ENCODE assay signal across 8 cellular contexts in the genomic region with DNA sequence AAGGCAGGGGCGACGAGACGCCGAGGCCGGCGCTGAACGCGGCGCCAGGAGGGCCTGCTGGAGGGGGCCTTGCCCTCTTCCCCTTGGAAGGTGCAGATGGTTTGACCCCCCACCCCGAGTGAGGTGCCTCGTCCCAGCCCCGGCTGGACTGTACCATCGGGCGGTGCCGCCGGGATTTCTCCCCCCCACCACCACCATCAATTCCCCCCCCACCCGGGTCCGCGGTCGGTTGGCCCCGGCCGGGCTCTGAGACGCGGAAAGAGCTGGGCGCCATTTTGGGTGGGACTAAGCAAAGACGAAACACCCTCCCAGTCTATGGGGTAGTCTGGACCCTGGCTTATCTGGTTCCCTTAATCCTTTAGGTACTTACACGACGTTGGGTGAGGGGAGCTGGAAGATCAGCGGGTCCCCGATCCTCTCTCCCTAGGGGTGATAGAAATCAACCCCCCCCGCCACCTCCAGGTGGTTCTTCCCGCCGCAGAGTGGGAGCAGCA. TPM values are rescaled to one million over a fixed set of nuclear protein-coding genes. Genes with fewer than 3 reads are reported as not detected.
A peak's percentile ranks its signal among the peaks of the same experiment; 100 is the strongest.
DNase-seq lines count a peak whose midpoint lies in the region; ATAC-seq, FAIRE-seq and TF ChIP-seq lines count a peak whose summit lies in the region.

A gene with protein sequence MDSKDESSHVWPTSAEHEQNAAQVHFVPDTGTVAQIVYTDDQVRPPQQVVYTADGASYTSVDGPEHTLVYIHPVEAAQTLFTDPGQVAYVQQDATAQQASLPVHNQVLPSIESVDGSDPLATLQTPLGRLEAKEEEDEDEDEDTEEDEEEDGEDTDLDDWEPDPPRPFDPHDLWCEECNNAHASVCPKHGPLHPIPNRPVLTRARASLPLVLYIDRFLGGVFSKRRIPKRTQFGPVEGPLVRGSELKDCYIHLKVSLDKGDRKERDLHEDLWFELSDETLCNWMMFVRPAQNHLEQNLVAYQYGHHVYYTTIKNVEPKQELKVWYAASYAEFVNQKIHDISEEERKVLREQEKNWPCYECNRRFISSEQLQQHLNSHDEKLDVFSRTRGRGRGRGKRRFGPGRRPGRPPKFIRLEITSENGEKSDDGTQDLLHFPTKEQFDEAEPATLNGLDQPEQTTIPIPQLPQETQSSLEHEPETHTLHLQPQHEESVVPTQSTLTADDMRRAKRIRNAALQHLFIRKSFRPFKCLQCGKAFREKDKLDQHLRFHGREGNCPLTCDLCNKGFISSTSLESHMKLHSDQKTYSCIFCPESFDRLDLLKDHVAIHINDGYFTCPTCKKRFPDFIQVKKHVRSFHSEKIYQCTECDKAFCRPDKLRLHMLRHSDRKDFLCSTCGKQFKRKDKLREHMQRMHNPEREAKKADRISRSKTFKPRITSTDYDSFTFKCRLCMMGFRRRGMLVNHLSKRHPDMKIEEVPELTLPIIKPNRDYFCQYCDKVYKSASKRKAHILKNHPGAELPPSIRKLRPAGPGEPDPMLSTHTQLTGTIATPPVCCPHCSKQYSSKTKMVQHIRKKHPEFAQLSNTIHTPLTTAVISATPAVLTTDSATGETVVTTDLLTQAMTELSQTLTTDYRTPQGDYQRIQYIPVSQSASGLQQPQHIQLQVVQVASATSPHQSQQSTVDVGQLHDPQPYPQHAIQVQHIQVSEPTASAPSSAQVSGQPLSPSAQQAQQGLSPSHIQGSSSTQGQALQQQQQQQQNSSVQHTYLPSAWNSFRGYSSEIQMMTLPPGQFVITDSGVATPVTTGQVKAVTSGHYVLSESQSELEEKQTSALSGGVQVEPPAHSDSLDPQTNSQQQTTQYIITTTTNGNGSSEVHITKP (minus strand): TSS at position 484 of the 494 bp plus-strand sequence. CDS start 41,871 bp downstream, outside the sequence.

- H3K79me1 ChIP-seq in H1 (ENCODE audit: low read depth, low read length) (no peaks in the 10 kb centered on the region), mesendoderm (ENCODE audit: low read length) (peaks cover 8% of the 10 kb centered on the region)

- H2BK5ac ChIP-seq in H1 (ENCODE audit: low read depth, low read length) (peak within 1 kb of the TSS; percentile 99), mesendoderm (ENCODE audit: low read length) (peak within 1 kb of the TSS; percentile 79)

- TF ChIP-seq POLR2A in H1 (IDR thresholded peaks at IDR 0.05; ENCODE audit: control extremely low read depth in 1 of 2, low read depth in 2 of 2, low read length in 2 of 2): peak; percentile 70 to 81

- FAIRE-seq in H1 (lab: Jason Lieb, UNC): no peak

- peak within 1 kb of the TSS; percentile 100 for H2BK12ac ChIP-seq in H1 (ENCODE audit: low read depth, low read length)

- H3K27ac ChIP-seq in C4-2B: peak within 1 kb of the TSS; percentile 100
- peak within 1 kb of the TSS; percentile 99 for H3K27ac ChIP-seq in H1 (ENCODE audit: low read depth, low read length)
- H3K27ac ChIP-seq in mesendoderm (ENCODE audit: low read depth, low read length): peak within 1 kb of the TSS; percentile 98

- H2AFZ ChIP-seq in H1 (ENCODE audit: low read length): peak within 1 kb of the TSS; percentile 99

- H2AK5ac ChIP-seq in H1 (ENCODE audit: low read depth, low read length): no peak within 1 kb of the TSS
- H2AK5ac ChIP-seq in mesendoderm (ENCODE audit: low read length): no peak within 1 kb of the TSS

- H2BK120ac ChIP-seq in H1 (replicated peaks; ENCODE audit: low read depth, low read length) (peak within 1 kb of the TSS; percentile 94), mesendoderm (ENCODE audit: low read depth, low read length) (peak within 1 kb of the TSS; percentile 82)

- peak within 1 kb of the TSS; percentile 93 for H4K91ac ChIP-seq in H1 (replicated peaks; ENCODE audit: insufficient read length, low read length)

- H3K27me3 ChIP-seq in H1 (replicated peaks in 1 of 4; ENCODE audit: control insufficient read depth in 3 of 4, extremely low read depth in 1 of 4, insufficient read depth in 3 of 4, low read length in 3 of 4) (no peaks in the 10 kb centered on the region), mesendoderm (ENCODE audit: insufficient read depth, low read length, poor library complexity) (no peaks in the 10 kb centered on the region)

- H3K56ac ChIP-seq in H1 (replicated peaks; ENCODE audit: insufficient read length, low read depth, low read length) (peak within 1 kb of the TSS; percentile 88), mesendoderm (ENCODE audit: low read length) (peak within 1 kb of the TSS; percentile 96)

- peak; percentile 91 for DNase-seq in NK-92 treated with Interleukin-12 subunit alpha and Interleukin-12 subunit beta, amount 100 ng/mL, for 24 hours (lab: John Stamatoyannopoulos, UW)
- peak in 1 of 2 experiments; percentile 90 for DNase-seq in H1 (ENCODE audit: low read depth in 1 of 2, low spot score in 2 of 2)
- DNase-seq in mesendoderm: no peak
- peak; percentile 72 for DNase-seq in stimulated activated CD8-positive, alpha-beta memory T cell treated with anti-CD3 and anti-CD28 coated beads, Interleukin-15, amount 100 ng/mL, for 24 hours (ENCODE audit: low read depth)

- no peaks in the 10 kb centered on the region for H3K9me3 ChIP-seq in H1 (ENCODE audit: insufficient read depth in 2 of 2, low read depth in 1 of 2, low read length in 1 of 2)

- ATAC-seq in GM19372 (IDR thresholded peaks at IDR 0.05; ENCODE audit: low read depth, unreplicated experiment): peak; percentile 39
- ATAC-seq in HG03520 (IDR thresholded peaks at IDR 0.05; ENCODE audit: unreplicated experiment): peak; percentile 31

- peaks cover 0 to 42% of the 10 kb centered on the region in 2 experiments; a peak in 3 of 4 replicates for H3K79me2 ChIP-seq in H1 (ENCODE audit: control insufficient read depth in 1 of 2, insufficient read depth in 2 of 2, low read length in 2 of 2)
- peaks cover 25% of the 10 kb centered on the region for H3K79me2 ChIP-seq in mesendoderm (ENCODE audit: control insufficient read depth, insufficient read depth, low read length)

- H3K4me1 ChIP-seq in H1 (replicated peaks in 1 of 4; ENCODE audit: control insufficient read depth in 3 of 4, insufficient read depth in 4 of 4, low read length in 3 of 4) (peaks cover 0 to 2% (median 0%) of the 10 kb centered on the region in 4 experiments; a peak in 3 of 7 replicates), mesendoderm (ENCODE audit: control insufficient read depth, low read depth, low read length) (no peaks in the 10 kb centered on the region)

- H4K5ac ChIP-seq in H1 (ENCODE audit: insufficient read length, low read depth, low read length) (peak within 1 kb of the TSS; percentile 96), mesendoderm (ENCODE audit: low read length) (peak within 1 kb of the TSS; percentile 59)

- TF ChIP-seq CTCF in C4-2B (conservative IDR thresholded peaks at IDR 0.05): no peak
- no peak for TF ChIP-seq CTCF in H1 (IDR thresholded peaks at IDR 0.05; ENCODE audit: control extremely low read depth in 1 of 3, insufficient read depth in 1 of 3, low read depth in 1 of 3, low read length in 3 of 3)

- peak within 1 kb of the TSS; percentile 99 for H4K8ac ChIP-seq in H1 (ENCODE audit: extremely low read depth, insufficient read depth, low read length)
- H4K8ac ChIP-seq in mesendoderm (ENCODE audit: low read depth, low read length): peak within 1 kb of the TSS; percentile 70

- peak within 1 kb of the TSS; percentile 100 for H3K18ac ChIP-seq in H1 (ENCODE audit: extremely low read depth, low read length)
- H3K18ac ChIP-seq in mesendoderm (ENCODE audit: low read length): peak within 1 kb of the TSS; percentile 98

- TF ChIP-seq RAD21 in H1 (IDR thresholded peaks at IDR 0.05 in 1 of 2, conservative IDR thresholded peaks at IDR 0.05 in 1 of 2; ENCODE audit: low read depth in 2 of 2, low read length in 2 of 2): no peak

- no peak within 1 kb of the TSS for H3K14ac ChIP-seq in H1 (ENCODE audit: insufficient read length)

- no peaks in the 10 kb centered on the region for H3K36me3 ChIP-seq in H1 (ENCODE audit: control insufficient read depth in 2 of 4, insufficient read depth in 4 of 4, low read length in 3 of 4)
- H3K36me3 ChIP-seq in mesendoderm (ENCODE audit: control insufficient read depth, insufficient read depth, low read length): no peaks in the 10 kb centered on the region

- WGBS in H1 (ENCODE audit: extremely low coverage in 1 of 2, insufficient coverage in 1 of 2, insufficient read length in 1 of 2, insufficient replicate concordance in 2 of 2, low coverage in 1 of 2, low lambda C conversion rate in 2 of 2, missing lambda C conversion rate in 1 of 2), 2 experiments: 1% methylated on average over 18 of the region's 33 CpGs; no CpG with 5 or more reads in 1 of the 2 experiments
- no CpG with 5 or more reads among the region's 33 CpGs for WGBS in mesendoderm (ENCODE audit: extremely low coverage, insufficient coverage, low lambda C conversion rate)

- TF ChIP-seq EP300 in H1 (IDR thresholded peaks at IDR 0.05; ENCODE audit: borderline replicate concordance in 1 of 2, low read depth in 2 of 2, low read length in 2 of 2): peak in 1 of 2 experiments; percentile 78; a peak in 2 of 3 replicates

- peak within 1 kb of the TSS; percentile 81 for H3K4ac ChIP-seq in H1 (replicated peaks; ENCODE audit: insufficient read length, low read depth, low read length)
- peak within 1 kb of the TSS; percentile 95 for H3K4ac ChIP-seq in mesendoderm (ENCODE audit: low read depth, low read length)

- H4K20me1 ChIP-seq in H1 (replicated peaks in 1 of 2; ENCODE audit: control insufficient read depth in 1 of 2, insufficient read depth in 2 of 2, low read length in 2 of 2): peaks cover 0 to 4% of the 10 kb centered on the region in 2 experiments

- no peak within 1 kb of the TSS for H2BK20ac ChIP-seq in H1 (ENCODE audit: low read length)

- H3K9ac ChIP-seq in H1 (replicated peaks in 1 of 4; ENCODE audit: extremely low read depth in 1 of 4, low read depth in 3 of 4, low read length in 3 of 4): peak within 1 kb of the TSS; percentile 99 to 100 (median 99)
- H3K9ac ChIP-seq in mesendoderm (ENCODE audit: low read length): peak within 1 kb of the TSS; percentile 93

- 0 out of 2 replicates have a peak within 1 kb of the TSS, but pooled peaks have one; percentile 77 for H2BK15ac ChIP-seq in H1 (ENCODE audit: low read length)
- no peak within 1 kb of the TSS for H2BK15ac ChIP-seq in mesendoderm (replicated peaks; ENCODE audit: low read depth)

- peaks cover 16% of the 10 kb centered on the region for H3K23me2 ChIP-seq in H1 (ENCODE audit: low read depth, low read length)

- H3K23ac ChIP-seq in H1 (ENCODE audit: insufficient read length): no peak within 1 kb of the TSS
- peak within 1 kb of the TSS; percentile 97 for H3K23ac ChIP-seq in mesendoderm (ENCODE audit: low read length)

- H3K4me3 ChIP-seq in H1 (ENCODE audit: extremely low read depth in 1 of 4, insufficient read depth in 2 of 4, low read depth in 3 of 4, low read length in 4 of 4) (peak within 1 kb of the TSS; percentile 62 to 80 (median 77)), mesendoderm (ENCODE audit: low read length) (peak within 1 kb of the TSS; percentile 74)

- CTCF ChIA-PET in activated CD8-positive, alpha-beta memory T cell treated with anti-CD3 and anti-CD28 coated beads for 36 hours (lab: Charles Lee): interaction anchor here (0.6 to 2.1 kb wide), 2 partner anchors 10 to 108 kb away, joined by 3 to 7 read pairs; no protein-coding TSS in a partner anchor
- CTCF ChIA-PET in H1 (lab: Charles Lee; ENCODE audit: partially characterized antibody): interaction anchor here (0.6 to 2.8 kb wide), 3 partner anchors 10 to 53 kb away, joined by 3 to 16 read pairs (median 3); no protein-coding TSS in a partner anchor

- H3K4me2 ChIP-seq in H1 (ENCODE audit: insufficient read depth in 1 of 2, low read depth in 2 of 2, low read length in 2 of 2) (peak within 1 kb of the TSS; percentile 89 to 96), mesendoderm (ENCODE audit: low read length) (peak within 1 kb of the TSS; percentile 98)

- POLR2A ChIA-PET in activated CD8-positive, alpha-beta memory T cell treated with anti-CD3 and anti-CD28 coated beads for 36 hours (lab: Charles Lee): interaction anchor here (0.6 to 1.5 kb wide), 9 partner anchors 10 to 1394 kb away, joined by 3 to 6 read pairs (median 4); a partner anchor contains a TSS
- POLR2A ChIA-PET in H1 (lab: Charles Lee; ENCODE audit: partially characterized antibody): interaction anchor here (0.7 to 5.1 kb wide), 27 partner anchors 8 to 414 kb away, joined by 3 to 48 read pairs (median 4); a partner anchor contains a TSS

RNA-seq across cellular contexts. Expression of the gene that starts here (rescaled TPM):
- total RNA-seq in activated CD8-positive, alpha-beta memory T cell treated with anti-CD3 and anti-CD28 coated beads for 36 hours: 10 to 100 TPM; 13.9 to 15.2 TPM
- total RNA-seq in H1 (2021; fragmentation: NEBNext Ultra II Directional; extraction: Animal tissue kit (Norgen Biotek cat#: 25700)): 16.0 and 19.2 TPM in 2 replicates
- 15.5 and 20.8 TPM in 2 replicates for polyA plus RNA-seq in H1 (2011; rRNA removed)
- 9.2 TPM for polyA plus RNA-seq in H1 (2011; cell fraction: cytosol; rRNA removed)
- 35.9 TPM for polyA plus RNA-seq in H1 (2011; cell fraction: nucleus; rRNA removed)
- 6.6 to 9.0 TPM (median 7.2 TPM) in 4 replicates for polyA plus RNA-seq in H1 (2012, experiment 1 of 2)
- 0.45 TPM for polyA plus RNA-seq in H1 (2012, experiment 2 of 2)
- 6.9 TPM for polyA plus RNA-seq in H1 (2013, experiment 1 of 2)
- polyA plus RNA-seq in H1 (2013, experiment 2 of 2): 6.1 TPM
- 58.7 and 59.5 TPM in 2 replicates for polyA minus RNA-seq in H1 (2011; rRNA and poly(A)+ RNA removed)
- polyA minus RNA-seq in H1 (2011; cell fraction: cytosol; rRNA and poly(A)+ RNA removed): 25.2 TPM
- polyA minus RNA-seq in H1 (2011; cell fraction: nucleus; rRNA and poly(A)+ RNA removed): 20.4 TPM
- polyA plus RNA-seq in mesendoderm (2013, experiment 1 of 2): 7.0 TPM
- polyA plus RNA-seq in mesendoderm (2013, experiment 2 of 2): 6.5 TPM
